Comparison of ENCODE assay signal across 23 cellular contexts in genomic region chr20:58988565-58988882, GRCh38. TPM values are rescaled to one million over a fixed set of nuclear protein-coding genes. Genes with fewer than 3 reads are reported as not detected.
"Had no signal": no experiment of that assay in that cellular context is flagged by ENCODE, and none has a peak within 500 bp of the region (broad histone marks: within the 10 kb centered on the region; RNA-seq: fewer than 3 reads in every experiment).

No MANE protein-coding gene starts in this region.

- H3K4me3 ChIP-seq: colonic mucosa, esophagus squamous epithelium, gastrocnemius medialis, pancreas, psoas muscle, skin epidermis, vagina had no signal

- H3K9me3 Mint-ChIP-seq: activated naive CD4-positive, alpha-beta T cell treated with anti-CD3 and anti-CD28 coated beads, Interleukin-2, amount 50 U/mL, for 72 hours; activated T-helper 17 cell treated with anti-CD3 and anti-CD28 coated beads, Interleukin-2, amount 50 U/mL, for 72 hours; natural killer cell treated with Interleukin-12 subunit alpha and Interleukin-12 subunit beta and Interleukin-15 and Interleukin-18, amount 100 ng/mL, for 72 hours; stimulated activated effector memory CD8-positive, alpha-beta T cell treated with anti-CD3 and anti-CD28 coated beads, Interleukin-12 subunit alpha, Interleukin-12 subunit beta, amount 100 ng/mL, for 72 hours; WTC11 had no signal

- H3K4me1 ChIP-seq: colonic mucosa, pancreas had no signal

- H3K9me3 ChIP-seq: colonic mucosa, esophagus squamous epithelium, gastrocnemius medialis, pancreas, psoas muscle, vagina had no signal

- ATAC-seq: activated naive CD4-positive, alpha-beta T cell treated with anti-CD3 and anti-CD28 coated beads, Interleukin-2, amount 50 U/mL, for 72 hours; activated T-helper 17 cell treated with anti-CD3 and anti-CD28 coated beads, Interleukin-2, amount 50 U/mL, for 72 hours; gastrocnemius medialis; left ventricle myocardium superior; natural killer cell treated with Interleukin-12 subunit alpha and Interleukin-12 subunit beta and Interleukin-15 and Interleukin-18, amount 100 ng/mL, for 72 hours; pancreas; psoas muscle; right cardiac atrium; stimulated activated effector memory CD8-positive, alpha-beta T cell treated with anti-CD3 and anti-CD28 coated beads, Interleukin-12 subunit alpha, Interleukin-12 subunit beta, amount 100 ng/mL, for 72 hours; WTC11 had no signal

- H3K27me3 Mint-ChIP-seq: activated T-helper 17 cell treated with anti-CD3 and anti-CD28 coated beads, Interleukin-2, amount 50 U/mL, for 72 hours; natural killer cell treated with Interleukin-12 subunit alpha and Interleukin-12 subunit beta and Interleukin-15 and Interleukin-18, amount 100 ng/mL, for 72 hours had no signal

- H3K27me3 ChIP-seq: colonic mucosa, esophagus squamous epithelium, gastrocnemius medialis, pancreas, vagina had no signal

- H3K27ac Mint-ChIP-seq: natural killer cell treated with Interleukin-12 subunit alpha and Interleukin-12 subunit beta and Interleukin-15 and Interleukin-18, amount 100 ng/mL, for 72 hours; stimulated activated effector memory CD8-positive, alpha-beta T cell treated with anti-CD3 and anti-CD28 coated beads, Interleukin-12 subunit alpha, Interleukin-12 subunit beta, amount 100 ng/mL, for 72 hours; WTC11 had no signal

- DNase-seq: activated CD4-positive, alpha-beta T cell treated with anti-CD3 and anti-CD28 coated beads, Interleukin-2, amount 50 U/mL, for 48 hours; activated T-cell treated with anti-CD3 and anti-CD28 coated beads, Interleukin-2, amount 50 U/mL, for 1 hour; esophagus squamous epithelium; gastrocnemius medialis; hippocampal formation; left ventricle myocardium superior; mammary epithelial cell; psoas muscle; right cardiac atrium; stimulated activated CD4-positive, alpha-beta T cell treated with anti-CD3 and anti-CD28 coated beads, Interleukin-2, amount 100 ng/mL, for 24 hours; T1000; trophoblast cell had no signal

- H3K27ac ChIP-seq: colonic mucosa, esophagus squamous epithelium, gastrocnemius medialis, pancreas, psoas muscle, skin epidermis, vagina had no signal

- H3K4me3 Mint-ChIP-seq: activated T-helper 17 cell treated with anti-CD3 and anti-CD28 coated beads, Interleukin-2, amount 50 U/mL, for 72 hours; natural killer cell treated with Interleukin-12 subunit alpha and Interleukin-12 subunit beta and Interleukin-15 and Interleukin-18, amount 100 ng/mL, for 72 hours; stimulated activated effector memory CD8-positive, alpha-beta T cell treated with anti-CD3 and anti-CD28 coated beads, Interleukin-12 subunit alpha, Interleukin-12 subunit beta, amount 100 ng/mL, for 72 hours; WTC11 had no signal

RNA-seq across cellular contexts. Expression of gene TUBB1, which starts 30.7 kb away (rescaled TPM):
- total RNA-seq: astrocyte; colonic mucosa; mammary epithelial cell; natural killer cell treated with Interleukin-12 subunit alpha and Interleukin-12 subunit beta and Interleukin-15 and Interleukin-18, amount 100 ng/mL, for 72 hours; T-helper 1 cell treated with Interleukin-12 subunit alpha and Interleukin-12 subunit beta and Interleukin-4 antibody, amounts not matched to agents 30 ng/mL and 1 ng/mL, for 36 hours; vagina; WTC11 had no signal
